Comparison of ENCODE assay signal across 1 cellular context in the genomic region with DNA sequence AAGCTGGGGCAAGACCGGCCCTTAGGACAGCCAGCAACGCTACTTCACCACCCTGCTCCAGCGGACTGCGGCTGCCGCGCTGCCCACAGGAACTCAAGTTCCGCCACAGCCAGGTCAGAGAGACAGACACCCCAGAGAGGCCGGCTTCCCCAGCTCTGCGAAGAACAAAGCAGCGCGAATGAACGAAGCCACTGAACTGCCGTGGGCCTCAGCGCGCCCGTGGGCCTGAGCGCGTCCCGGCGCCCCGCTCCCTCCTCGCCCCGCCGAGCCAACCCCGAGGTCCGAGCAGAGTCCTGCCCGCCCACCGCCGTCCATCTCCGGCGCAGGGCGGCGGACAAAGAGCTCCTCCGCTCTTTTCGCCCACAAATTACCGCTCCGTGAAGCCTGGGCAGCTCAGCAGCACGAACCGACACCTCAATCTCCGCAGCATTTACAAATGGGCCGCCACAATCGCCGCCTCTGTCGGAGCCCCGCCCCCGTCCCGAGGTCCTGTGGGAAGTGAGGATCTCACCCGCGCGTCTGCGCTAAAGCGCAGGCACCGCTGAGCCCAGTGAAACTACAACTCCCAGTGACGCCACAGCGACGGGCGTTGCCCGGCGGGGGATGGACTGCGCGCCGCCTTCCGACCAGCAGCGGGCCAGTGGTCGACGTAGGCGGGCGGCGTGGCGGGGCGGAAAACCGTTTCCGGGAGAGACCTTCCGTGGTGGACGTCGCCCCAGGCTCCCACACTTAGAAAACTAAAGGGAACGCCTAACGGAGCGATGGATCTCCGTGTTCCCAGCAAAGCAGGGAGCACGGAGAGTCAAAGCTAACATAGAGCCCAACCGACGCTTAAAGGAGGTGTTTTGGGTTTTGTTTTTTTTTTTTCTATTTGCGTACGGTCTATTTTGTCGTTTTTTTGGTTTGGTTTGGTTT.
TF ChIP-seq lines count a peak whose summit lies in the region.

No MANE protein-coding gene starts in this region.

TF ChIP-seq in GM23338, 12 proteins besides CTCF, POLR2A, EP300 and RAD21 (continued from another document):
- TF ChIP-seq ZNF462 (CRISPR knock-in tag; IDR thresholded peaks at IDR 0.05), result no peak
- no peak for TF ChIP-seq JUNB (IDR thresholded peaks at IDR 0.05; ENCODE audit: unreplicated experiment)
- no peak for TF ChIP-seq ZNF331 (CRISPR knock-in tag; IDR thresholded peaks at IDR 0.05; ENCODE audit: low read depth)
- TF ChIP-seq POLR2AphosphoS5 (IDR thresholded peaks at IDR 0.05; ENCODE audit: low read depth), result peak; percentile 85
- no peak for TF ChIP-seq EZH2phosphoT487 (IDR thresholded peaks at IDR 0.05; ENCODE audit: unreplicated experiment)
- TF ChIP-seq ZNF114 (CRISPR knock-in tag; IDR thresholded peaks at IDR 0.05), result no peak
- no peak for TF ChIP-seq EZH2 (IDR thresholded peaks at IDR 0.05; ENCODE audit: low read depth, unreplicated experiment)
- TF ChIP-seq REST (IDR thresholded peaks at IDR 0.05; ENCODE audit: unreplicated experiment), result no peak
- TF ChIP-seq CREB1 (CRISPR knock-in tag; IDR thresholded peaks at IDR 0.05; ENCODE audit: low read depth), result peak; percentile 87
